26 cellular contexts compared by ENCODE assay signal in genomic region chr9:37604296-37604695, GRCh38. TPM values are rescaled to one million over a fixed set of nuclear protein-coding genes. Genes with fewer than 3 reads are reported as not detected.
"Had no signal": no experiment of that assay in that cellular context is flagged by ENCODE, and none has a peak within 500 bp of the region (broad histone marks: within the 10 kb centered on the region; RNA-seq: fewer than 3 reads in every experiment).

No MANE protein-coding gene starts in this region.

- ATAC-seq: heart right ventricle; natural killer cell; psoas muscle; right cardiac atrium; sciatic nerve; stimulated activated effector memory CD8-positive, alpha-beta T cell treated with anti-CD3 and anti-CD28 coated beads, Interleukin-12 subunit alpha, Interleukin-12 subunit beta, amount 100 ng/mL, for 72 hours; upper lobe of right lung had no signal

- H3K9ac ChIP-seq: neural progenitor cell, parathyroid adenoma had no signal

- H3K9me3 ChIP-seq: heart right ventricle, left ventricle myocardium inferior, neutrophil, psoas muscle, spleen, suprapubic skin, thoracic aorta, tibial artery, upper lobe of right lung had no signal

- H3K27ac ChIP-seq: heart right ventricle, hepatocyte, left ventricle myocardium inferior, neural progenitor cell, neutrophil, parathyroid adenoma, psoas muscle, spleen, suprapubic skin, thoracic aorta, tibial artery, upper lobe of right lung had no signal

- H3K27me3 ChIP-seq: hepatocyte, suprapubic skin had no signal

- H2AFZ ChIP-seq: hepatocyte, neural progenitor cell had no signal

- DNase-seq: heart right ventricle; islet precursor cell; left ventricle myocardium inferior; naive B cell; natural killer cell; nephron progenitor cell; occipital lobe; psoas muscle; right cardiac atrium; small intestine; spleen; stimulated activated CD4-positive, alpha-beta T cell treated with anti-CD3 and anti-CD28 coated beads, Interleukin-4, amount 100 ng/mL, for 24 hours; stimulated activated naive CD4-positive, alpha-beta T cell; tibial artery; upper lobe of right lung had no signal

- H3K79me2 ChIP-seq: hepatocyte, parathyroid adenoma had no signal

- H3K36me3 ChIP-seq: heart right ventricle, left ventricle myocardium inferior, neural progenitor cell, neutrophil, spleen, suprapubic skin, thoracic aorta, tibial artery, upper lobe of right lung had no signal

- H3K4me1 ChIP-seq: neural progenitor cell, spleen, tibial artery, upper lobe of right lung had no signal

- H3K4me3 ChIP-seq: heart right ventricle, hepatocyte, left ventricle myocardium inferior, neural progenitor cell, psoas muscle, spleen, suprapubic skin, thoracic aorta, tibial artery, upper lobe of right lung had no signal

- H3K4me2 ChIP-seq: hepatocyte, neural progenitor cell had no signal

RNA-seq across cellular contexts. Expression of gene FRMPD1, which starts 46.5 kb away (rescaled TPM):
- total RNA-seq: lung microvascular endothelial cell, mononuclear cell, natural killer cell, osteocyte, upper lobe of right lung had no signal
